ENCODE assay signal across 1 cellular context in the genomic region with DNA sequence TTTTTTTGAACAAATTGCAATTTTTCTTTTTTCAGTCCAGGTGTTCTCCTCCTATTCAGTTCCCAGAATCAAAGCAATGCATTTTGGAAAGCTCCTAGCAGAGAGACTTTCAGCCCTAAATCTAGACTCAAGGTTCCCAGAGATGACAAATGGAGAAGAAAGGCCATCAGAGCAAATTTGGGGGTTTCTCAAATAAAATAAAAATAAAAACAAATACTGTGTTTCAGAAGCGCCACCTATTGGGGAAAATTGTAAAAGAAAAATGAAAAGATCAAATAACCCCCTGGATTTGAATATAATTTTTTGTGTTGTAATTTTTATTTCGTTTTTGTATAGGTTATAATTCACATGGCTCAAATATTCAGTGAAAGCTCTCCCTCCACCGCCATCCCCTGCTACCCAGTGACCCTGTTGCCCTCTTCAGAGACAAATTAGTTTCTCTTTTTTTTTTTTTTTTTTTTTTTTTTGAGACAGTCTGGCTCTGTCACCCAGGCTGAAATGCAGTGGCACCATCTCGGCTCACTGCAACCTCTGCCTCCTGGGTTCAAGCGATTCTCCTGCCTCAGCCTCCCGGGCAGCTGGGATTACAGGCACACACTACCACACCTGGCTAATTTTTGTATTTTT.
TF ChIP-seq lines count a peak whose summit lies in the region.

No MANE protein-coding gene starts in this region.

TF ChIP-seq in endothelial cell of umbilical vein, 7 proteins besides CTCF, POLR2A, EP300 and RAD21:
- TF ChIP-seq POLR2AphosphoS5 (IDR thresholded peaks at IDR 0.05; ENCODE audit: insufficient read depth, low read depth, low read length) (no peak), FOS (IDR thresholded peaks at IDR 0.05; ENCODE audit: borderline replicate concordance, insufficient read depth, low read length) (no peak), MYC (IDR thresholded peaks at IDR 0.05; ENCODE audit: low read depth, low read length) (no peak), JUN (IDR thresholded peaks at IDR 0.05; ENCODE audit: borderline replicate concordance, insufficient read depth, insufficient read length, low read depth) (no peak), EZH2 (IDR thresholded peaks at IDR 0.05; ENCODE audit: borderline replicate concordance, low read depth, low read length, severe bottlenecking) (no peak), GATA2 (IDR thresholded peaks at IDR 0.05; ENCODE audit: insufficient read depth, insufficient read length, low read depth, low read length) (no peak)
- TF ChIP-seq, protein P1, sequence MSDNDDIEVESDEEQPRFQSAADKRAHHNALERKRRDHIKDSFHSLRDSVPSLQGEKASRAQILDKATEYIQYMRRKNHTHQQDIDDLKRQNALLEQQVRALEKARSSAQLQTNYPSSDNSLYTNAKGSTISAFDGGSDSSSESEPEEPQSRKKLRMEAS (IDR thresholded peaks at IDR 0.05; ENCODE audit: insufficient read depth, insufficient read length) = no peak
